In genomic region chr6:53273356-53273755, GRCh38 we compare ENCODE assay signal across 26 cellular contexts.
DNase-seq lines count a peak whose midpoint lies in the region; ATAC-seq, FAIRE-seq and TF ChIP-seq lines count a peak whose summit lies in the region.
"Had no signal": no experiment of that assay in that cellular context is flagged by ENCODE, and none has a peak within 500 bp of the region (broad histone marks: within the 10 kb centered on the region; RNA-seq: fewer than 3 reads in every experiment).

No MANE protein-coding gene starts in this region.

- no peaks in the 10 kb centered on the region for H3K9me2 ChIP-seq in OCI-LY7 (ENCODE audit: insufficient read depth, low read length)

- H3K4me3 ChIP-seq in HepG2 (replicated peaks in 1 of 3; ENCODE audit: insufficient read depth in 1 of 3, low read depth in 2 of 3, low read length in 3 of 3) (no peak overlapping the region), right lobe of liver (no peak overlapping the region), OCI-LY7 (ENCODE audit: low read depth, low read length, poor library complexity, severe bottlenecking) (no peak overlapping the region), fibroblast of pulmonary artery (replicated peaks; ENCODE audit: low read depth, low read length) (no peak overlapping the region)
- H3K4me3 ChIP-seq: left ventricle myocardium inferior, SJSA1 had no signal

- H2AFZ ChIP-seq in HepG2 (ENCODE audit: low read length), result no peak overlapping the region
- no peak overlapping the region for H2AFZ ChIP-seq in OCI-LY7 (ENCODE audit: low read length)

- in situ Hi-C loops in HepG2 (cut with HindIII; ENCODE audit: extremely low pct_ligation_motif_present, low pct_unique_long_range_greater_than_20kb), result no loop called here

- FAIRE-seq in HepG2 (lab: Jason Lieb, UNC), result no peak
- FAIRE-seq: GM12892, HTR-8/SVneo, urothelium cell line had no signal

- no peak for TF ChIP-seq POLR2A in HepG2 (IDR thresholded peaks at IDR 0.05; ENCODE audit: insufficient read depth in 1 of 2, low read depth in 2 of 2, low read length in 2 of 2)
- TF ChIP-seq POLR2A in right lobe of liver (IDR thresholded peaks at IDR 0.05), result no peak

- H3K36me3 ChIP-seq in HepG2 (replicated peaks in 1 of 2; ENCODE audit: control insufficient read depth in 1 of 2, insufficient read depth in 2 of 2, low read length in 2 of 2) (peaks cover 8 to 78% of the 10 kb centered on the region in 2 experiments), right lobe of liver (peaks cover 0 to 71% (median 7%) of the 10 kb centered on the region in 4 donors), OCI-LY7 (ENCODE audit: insufficient read depth, low read length) (peaks cover 99% of the 10 kb centered on the region)

- H3K9ac ChIP-seq in HepG2 (ENCODE audit: insufficient read depth, low read depth, low read length), result no peak overlapping the region

- DNase-seq in HepG2 (ENCODE audit: low spot score) (no peak), right lobe of liver (no peak), OCI-LY7 (ENCODE audit: low spot score) (no peak), fibroblast of pulmonary artery (ENCODE audit: low read depth) (no peak), NCI-H2171 treated with DMSO at 0.1 percent for 48 hours (lab: John Stamatoyannopoulos, UW) (no peak), hippocampal formation (lab: John Stamatoyannopoulos, UW) (no peak)
- DNase-seq in activated CD4-positive, CD25-positive, alpha-beta regulatory T cell (lab: John Stamatoyannopoulos, UW), result no peak
- DNase-seq: activated CD4-positive, alpha-beta T cell treated with anti-CD3 and anti-CD28 coated beads, Interleukin-2, amount 50 U/mL, for 4 hours; activated naive CD4-positive, alpha-beta T cell treated with Interleukin-2 at 50 U/mL for 16 hours; aorta; effector memory CD4-positive, alpha-beta T cell; H7; head of caudate nucleus; left ventricle myocardium inferior; midbrain; NCI-H1930; NCI-H345; nucleus accumbens; stimulated activated CD4-positive, alpha-beta T cell treated with anti-CD3 and anti-CD28 coated beads, Interleukin-4, amount 100 ng/mL, for 24 hours; WERI-Rb-1 had no signal

- intact Hi-C loops in HepG2 (cut with micrococcal nuclease; ENCODE audit: unreplicated experiment), result no loop called here
- intact Hi-C loops in right lobe of liver (cut with DNase I), result no loop called here
- intact Hi-C loops in OCI-LY7 (cut with micrococcal nuclease; ENCODE audit: unreplicated experiment), result no loop called here

- peak; percentile 64 for ATAC-seq in HepG2
- no peak for ATAC-seq in right lobe of liver
- no peak for ATAC-seq in HG03571 (IDR thresholded peaks at IDR 0.05; ENCODE audit: unreplicated experiment)
- ATAC-seq: Panc1 had no signal

- H3K4me2 ChIP-seq in HepG2 (ENCODE audit: low read depth, low read length) (no peak overlapping the region), OCI-LY7 (ENCODE audit: low read length) (no peak overlapping the region)

- H3K27me3 ChIP-seq in HepG2 (ENCODE audit: control insufficient read depth in 1 of 2, insufficient read depth in 2 of 2, low read length in 2 of 2) (no peaks in the 10 kb centered on the region), right lobe of liver (no peaks in the 10 kb centered on the region)
- H3K27me3 ChIP-seq: SJSA1 had no signal

- TF ChIP-seq CTCF in HepG2 (CRISPR knock-in tag; IDR thresholded peaks at IDR 0.05) (peak; percentile 32; the same call in 1 of the 2 replicates), right lobe of liver (IDR thresholded peaks at IDR 0.05) (no peak), OCI-LY7 (conservative IDR thresholded peaks at IDR 0.05; ENCODE audit: low read length) (0 out of 2 replicates have a peak, but pooled peaks have one; percentile 15), fibroblast of pulmonary artery (IDR thresholded peaks at IDR 0.05; ENCODE audit: low read length, missing control alignments) (peak; percentile 6)

- POLR2A ChIA-PET in HepG2 (lab: Yijun Ruan, JAX), result no interaction called here
- POLR2A ChIA-PET in OCI-LY7 (lab: Charles Lee), result interaction anchor here (0.7 to 1.6 kb wide), 6 partner anchors 17 to 160 kb away, joined by 3 to 5 read pairs (median 3); no protein-coding TSS in a partner anchor

- no peaks in the 10 kb centered on the region for H3K79me2 ChIP-seq in HepG2 (ENCODE audit: insufficient read depth, low read length)
- H3K79me2 ChIP-seq in OCI-LY7 (ENCODE audit: insufficient read depth, low read depth, low read length), result no peaks in the 10 kb centered on the region

- TF ChIP-seq RAD21 in HepG2 (CRISPR knock-in tag; IDR thresholded peaks at IDR 0.05), result no peak

- H3K27ac ChIP-seq in HepG2 (ENCODE audit: extremely low read length, insufficient read depth, low read length) (no peak overlapping the region), right lobe of liver (no peak overlapping the region), OCI-LY7 (ENCODE audit: low read depth, low read length, poor library complexity, severe bottlenecking) (no peak overlapping the region)
- H3K27ac ChIP-seq: left ventricle myocardium inferior, SJSA1, WERI-Rb-1 had no signal

- 81% methylated on average over 4 of the region's 4 CpGs for WGBS in HepG2 (ENCODE audit: low lambda C conversion rate)
- WGBS in right lobe of liver (ENCODE audit: insufficient coverage, low coverage, low lambda C conversion rate, missing lambda C conversion rate), result 100% methylated on average over 1 of the region's 4 CpGs

- no peaks in the 10 kb centered on the region for H3K4me1 ChIP-seq in HepG2 (ENCODE audit: insufficient read depth, low read length)
- no peaks in the 10 kb centered on the region for H3K4me1 ChIP-seq in right lobe of liver
- H3K4me1 ChIP-seq in OCI-LY7 (ENCODE audit: insufficient read depth, low read length, poor library complexity, severe bottlenecking), result no peaks in the 10 kb centered on the region
- H3K4me1 ChIP-seq: SJSA1 had no signal

- no TSS peak for BruUV-seq in HepG2 (replicated peaks; lab: Mats Ljungman, UMichigan)
- no TSS peak for BruUV-seq in OCI-LY7 (replicated peaks; lab: Mats Ljungman, UMichigan)

- H3K9me3 ChIP-seq in HepG2 (ENCODE audit: low read length) (no peaks in the 10 kb centered on the region), right lobe of liver (no peaks in the 10 kb centered on the region), OCI-LY7 (ENCODE audit: low read length) (no peaks in the 10 kb centered on the region)
- H3K9me3 ChIP-seq: left ventricle myocardium inferior, SJSA1 had no signal

- H4K20me1 ChIP-seq in HepG2 (ENCODE audit: insufficient read depth, low read length) (no peaks in the 10 kb centered on the region), OCI-LY7 (ENCODE audit: insufficient read depth, low read length) (no peaks in the 10 kb centered on the region)

- CTCF ChIA-PET in HepG2 (lab: Yijun Ruan, JAX; ENCODE audit: low intra/inter-chr PET ratio, low total read pairs), result interaction anchor here (1.1 kb wide), 1 partner anchor 138 kb away, joined by 3 read pairs; no protein-coding TSS in a partner anchor
- CTCF ChIA-PET in OCI-LY7 (lab: Charles Lee; ENCODE audit: unreplicated experiment), result interaction anchor here (1.2 kb wide), 1 partner anchor 90 kb away, joined by 3 read pairs; no protein-coding TSS in a partner anchor

- no peak for TF ChIP-seq EP300 in HepG2 (IDR thresholded peaks at IDR 0.05; ENCODE audit: low read depth in 2 of 2, low read length in 2 of 2)
- TF ChIP-seq EP300 in HepG2 (CRISPR knock-in tag; IDR thresholded peaks at IDR 0.05; ENCODE audit: borderline replicate concordance), result no peak

TF ChIP-seq in HepG2, 621 proteins besides CTCF, POLR2A, EP300 and RAD21:
- TF ChIP-seq FOXC1 (CRISPR knock-in tag; IDR thresholded peaks at IDR 0.05; ENCODE audit: borderline replicate concordance) (no peak), PBX2 (CRISPR knock-in tag; IDR thresholded peaks at IDR 0.05) (no peak), STAG1 (CRISPR knock-in tag; IDR thresholded peaks at IDR 0.05) (peak; percentile 27; the same call in 1 of the 2 replicates)

Comparison
In these comparisons a context has a peak if more than half of its experiments do, and no peak if none do; other contexts are left out.
1. CTCF ChIP-seq: peak in HepG2 (single experiment), OCI-LY7 (single experiment) and fibroblast of pulmonary artery (single experiment); none in right lobe of liver (0 of 4).